ENCODE assay signal across 1 cellular context in the genomic region with DNA sequence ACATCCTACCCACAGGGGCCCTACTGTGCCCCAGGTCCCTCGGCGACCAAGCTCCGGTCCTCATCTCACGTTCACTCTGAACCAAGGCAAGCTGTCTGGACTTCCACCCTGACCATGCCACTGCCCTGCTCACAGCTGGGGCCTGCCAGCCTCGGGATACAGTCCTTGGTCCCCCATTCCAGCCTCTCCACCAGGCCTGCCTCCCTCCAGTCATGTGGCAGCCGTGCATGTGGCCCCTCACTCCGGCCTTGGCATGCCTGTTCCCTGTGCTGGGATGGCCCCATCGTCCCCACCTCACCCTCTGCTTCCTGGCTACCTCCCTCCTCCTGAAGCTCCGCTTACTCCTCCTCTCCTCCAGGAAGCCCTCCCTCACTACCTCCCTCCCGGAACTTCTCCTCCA.
A peak's percentile ranks its signal among the peaks of the same experiment; 100 is the strongest.
TF ChIP-seq lines count a peak whose summit lies in the region.

No MANE protein-coding gene starts in this region.

TF ChIP-seq in HepG2, 621 proteins besides CTCF, POLR2A, EP300 and RAD21:
- TF ChIP-seq, protein P1, sequence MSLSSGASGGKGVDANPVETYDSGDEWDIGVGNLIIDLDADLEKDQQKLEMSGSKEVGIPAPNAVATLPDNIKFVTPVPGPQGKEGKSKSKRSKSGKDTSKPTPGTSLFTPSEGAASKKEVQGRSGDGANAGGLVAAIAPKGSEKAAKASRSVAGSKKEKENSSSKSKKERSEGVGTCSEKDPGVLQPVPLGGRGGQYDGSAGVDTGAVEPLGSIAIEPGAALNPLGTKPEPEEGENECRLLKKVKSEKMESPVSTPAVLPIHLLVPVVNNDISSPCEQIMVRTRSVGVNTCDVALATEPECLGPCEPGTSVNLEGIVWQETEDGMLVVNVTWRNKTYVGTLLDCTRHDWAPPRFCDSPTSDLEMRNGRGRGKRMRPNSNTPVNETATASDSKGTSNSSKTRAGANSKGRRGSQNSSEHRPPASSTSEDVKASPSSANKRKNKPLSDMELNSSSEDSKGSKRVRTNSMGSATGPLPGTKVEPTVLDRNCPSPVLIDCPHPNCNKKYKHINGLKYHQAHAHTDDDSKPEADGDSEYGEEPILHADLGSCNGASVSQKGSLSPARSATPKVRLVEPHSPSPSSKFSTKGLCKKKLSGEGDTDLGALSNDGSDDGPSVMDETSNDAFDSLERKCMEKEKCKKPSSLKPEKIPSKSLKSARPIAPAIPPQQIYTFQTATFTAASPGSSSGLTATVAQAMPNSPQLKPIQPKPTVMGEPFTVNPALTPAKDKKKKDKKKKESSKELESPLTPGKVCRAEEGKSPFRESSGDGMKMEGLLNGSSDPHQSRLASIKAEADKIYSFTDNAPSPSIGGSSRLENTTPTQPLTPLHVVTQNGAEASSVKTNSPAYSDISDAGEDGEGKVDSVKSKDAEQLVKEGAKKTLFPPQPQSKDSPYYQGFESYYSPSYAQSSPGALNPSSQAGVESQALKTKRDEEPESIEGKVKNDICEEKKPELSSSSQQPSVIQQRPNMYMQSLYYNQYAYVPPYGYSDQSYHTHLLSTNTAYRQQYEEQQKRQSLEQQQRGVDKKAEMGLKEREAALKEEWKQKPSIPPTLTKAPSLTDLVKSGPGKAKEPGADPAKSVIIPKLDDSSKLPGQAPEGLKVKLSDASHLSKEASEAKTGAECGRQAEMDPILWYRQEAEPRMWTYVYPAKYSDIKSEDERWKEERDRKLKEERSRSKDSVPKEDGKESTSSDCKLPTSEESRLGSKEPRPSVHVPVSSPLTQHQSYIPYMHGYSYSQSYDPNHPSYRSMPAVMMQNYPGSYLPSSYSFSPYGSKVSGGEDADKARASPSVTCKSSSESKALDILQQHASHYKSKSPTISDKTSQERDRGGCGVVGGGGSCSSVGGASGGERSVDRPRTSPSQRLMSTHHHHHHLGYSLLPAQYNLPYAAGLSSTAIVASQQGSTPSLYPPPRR (CRISPR knock-in tag; IDR thresholded peaks at IDR 0.05; ENCODE audit: borderline replicate concordance): no peak
- 0 out of 2 replicates have a peak, but pooled peaks have one; percentile 11 for TF ChIP-seq ZBTB7A (CRISPR knock-in tag; IDR thresholded peaks at IDR 0.05)
